Comparison of ENCODE assay signal across 12 cellular contexts in the genomic region with DNA sequence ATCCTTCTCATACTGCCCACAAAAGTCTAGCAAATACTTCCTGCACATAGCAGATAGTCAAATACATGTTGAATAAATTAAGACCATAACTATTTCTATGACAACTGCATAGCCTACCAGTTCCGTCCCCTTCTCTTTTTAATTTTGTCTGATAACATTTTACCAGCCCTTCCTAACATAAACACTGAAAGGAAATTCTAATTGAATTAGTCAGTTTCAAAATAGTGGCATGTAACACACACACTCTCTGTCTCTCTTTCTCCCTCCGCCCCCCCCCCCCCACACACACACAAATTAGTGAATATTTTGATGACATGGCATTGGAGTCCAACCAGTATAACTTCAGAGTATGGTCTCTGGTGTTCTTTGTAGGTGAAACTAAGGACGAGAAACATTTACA. TPM values are rescaled to one million over a fixed set of nuclear protein-coding genes. Genes with fewer than 3 reads are reported as not detected.
DNase-seq lines count a peak whose midpoint lies in the region; ATAC-seq and TF ChIP-seq lines count a peak whose summit lies in the region.
"Had no signal": no experiment of that assay in that cellular context is flagged by ENCODE, and none has a peak within 500 bp of the region (broad histone marks: within the 10 kb centered on the region; RNA-seq: fewer than 3 reads in every experiment).

No MANE protein-coding gene starts in this region.

- WGBS in right lobe of liver (ENCODE audit: insufficient coverage, low coverage, low lambda C conversion rate, missing lambda C conversion rate) = 78% methylated on average over 3 of the region's 3 CpGs

- H3K4me3 Mint-ChIP-seq in osteocyte (ENCODE audit: unreplicated experiment) = no peak overlapping the region
- H3K4me3 Mint-ChIP-seq: activated CD8-positive, alpha-beta T cell treated with anti-CD3 and anti-CD28 coated beads, Interleukin-2, amount 10 ng/mL, durations not matched to agents 7 days and 5 days had no signal

- H3K9me3 ChIP-seq in SJSA1 (replicated peaks) = no peaks in the 10 kb centered on the region
- H3K9me3 ChIP-seq in right lobe of liver = no peaks in the 10 kb centered on the region
- H3K9me3 ChIP-seq: tibial artery had no signal

- intact Hi-C loops in right lobe of liver (cut with DNase I) = no loop called here

- peaks cover 51% of the 10 kb centered on the region for H3K4me1 ChIP-seq in SJSA1 (replicated peaks)
- H3K4me1 ChIP-seq in right lobe of liver = peaks cover 0 to 10% (median 5%) of the 10 kb centered on the region in 4 donors

- H3K27me3 ChIP-seq in SJSA1 (replicated peaks) (no peaks in the 10 kb centered on the region), right lobe of liver (no peaks in the 10 kb centered on the region)
- H3K27me3 ChIP-seq: tibial artery had no signal

- H3K27ac ChIP-seq in SJSA1 (peak overlapping the region; percentile 55), right lobe of liver (no peak overlapping the region)
- H3K27ac ChIP-seq: C4-2B had no signal

- H3K4me3 ChIP-seq in SJSA1 (no peak overlapping the region), right lobe of liver (no peak overlapping the region)
- H3K4me3 ChIP-seq: tibial artery had no signal

- H3K27ac Mint-ChIP-seq in osteocyte (ENCODE audit: unreplicated experiment) = peak overlapping the region; percentile 42
- H3K27ac Mint-ChIP-seq: activated CD8-positive, alpha-beta T cell treated with anti-CD3 and anti-CD28 coated beads, Interleukin-2, amount 10 ng/mL, durations not matched to agents 7 days and 5 days had no signal

- DNase-seq in EH (ENCODE audit: low read depth) = peak; percentile 87
- peak in 1 of 2 experiments; percentile 78 for DNase-seq in SJSA1 (ENCODE audit: low read depth in 1 of 2, low spot score in 2 of 2)
- peak; percentile 6 for DNase-seq in fibroblast of gingiva (ENCODE audit: low read depth)
- DNase-seq in osteocyte (ENCODE audit: extremely low spot score, unreplicated experiment) = no peak
- no peak for DNase-seq in activated CD4-positive, alpha-beta T cell treated with anti-CD3 and anti-CD28 coated beads for 48 hours
- DNase-seq in right lobe of liver = no peak
- DNase-seq: activated CD8-positive, alpha-beta T cell treated with anti-CD3 and anti-CD28 coated beads, Interleukin-2, amount 10 ng/mL, durations not matched to agents 7 days and 5 days; glutamatergic neuron; tibial artery had no signal

- peaks cover 5% of the 10 kb centered on the region for H3K36me3 ChIP-seq in SJSA1
- no peaks in the 10 kb centered on the region for H3K36me3 ChIP-seq in right lobe of liver

- H3K27me3 Mint-ChIP-seq in osteocyte (ENCODE audit: unreplicated experiment) = no peaks in the 10 kb centered on the region

- H3K9me3 Mint-ChIP-seq in osteocyte (ENCODE audit: unreplicated experiment) = no peaks in the 10 kb centered on the region

- ATAC-seq in right lobe of liver = no peak
- ATAC-seq in GM18505 (IDR thresholded peaks at IDR 0.05; ENCODE audit: unreplicated experiment) = no peak
- no peak for ATAC-seq in HG03469 (IDR thresholded peaks at IDR 0.05; ENCODE audit: unreplicated experiment)
- ATAC-seq: activated CD8-positive, alpha-beta T cell treated with anti-CD3 and anti-CD28 coated beads, Interleukin-2, amount 10 ng/mL, durations not matched to agents 7 days and 5 days had no signal

- peaks cover 31% of the 10 kb centered on the region for H3K4me1 Mint-ChIP-seq in osteocyte (ENCODE audit: unreplicated experiment)

- no peak for TF ChIP-seq POLR2A in right lobe of liver (IDR thresholded peaks at IDR 0.05)
- no peak for TF ChIP-seq POLR2A in GM18505 (IDR thresholded peaks at IDR 0.05; ENCODE audit: borderline replicate concordance, extremely low read depth, insufficient read depth, insufficient read length)

- peaks cover 11% of the 10 kb centered on the region for H3K36me3 Mint-ChIP-seq in osteocyte (ENCODE audit: unreplicated experiment)

- TF ChIP-seq CTCF in osteocyte (IDR thresholded peaks at IDR 0.05) (no peak), right lobe of liver (IDR thresholded peaks at IDR 0.05) (no peak)

RNA-seq across cellular contexts. Expression of gene TNRC6C, which starts 41.8 kb away (rescaled TPM):
- total RNA-seq in SJSA1 (2014; rRNA removed; shearing (Covaris generic)) = 4.6 and 9.6 TPM in 2 replicates
- 22.8 and 28.7 TPM in 2 replicates for total RNA-seq in osteocyte
- 10 to 100 TPM in 1 of 6 experiments, 1 to 10 TPM in 5; 1.9 to 10.6 (median 7.7) TPM for total RNA-seq in right lobe of liver

Comparison
In these comparisons a context has a peak if more than half of its experiments do, and no peak if none do; other contexts are left out.
1. DNase-seq: peak in EH (single experiment) and fibroblast of gingiva (single experiment); none in osteocyte (single experiment), activated CD4-positive, alpha-beta T cell treated with anti-CD3 and anti-CD28 coated beads for 48 hours (single experiment) and right lobe of liver (0 of 3).